ENCODE assay signal across 1 cellular context in genomic region chr17:38330941-38331411, GRCh38.
TF ChIP-seq lines count a peak whose summit lies in the region.

No MANE protein-coding gene starts in this region.

TF ChIP-seq in GM23338, 12 proteins besides CTCF, POLR2A, EP300 and RAD21 (continued from another document):
- TF ChIP-seq ZNF462 (CRISPR knock-in tag; IDR thresholded peaks at IDR 0.05) (no peak), JUNB (IDR thresholded peaks at IDR 0.05; ENCODE audit: unreplicated experiment) (no peak), ETS1 (IDR thresholded peaks at IDR 0.05) (no peak), ZNF114 (CRISPR knock-in tag; IDR thresholded peaks at IDR 0.05) (no peak), STAT1 (IDR thresholded peaks at IDR 0.05; ENCODE audit: unreplicated experiment) (no peak), NANOG (IDR thresholded peaks at IDR 0.05; ENCODE audit: borderline replicate concordance) (no peak)
